ENCODE assay signal across 1 cellular context in the genomic region with DNA sequence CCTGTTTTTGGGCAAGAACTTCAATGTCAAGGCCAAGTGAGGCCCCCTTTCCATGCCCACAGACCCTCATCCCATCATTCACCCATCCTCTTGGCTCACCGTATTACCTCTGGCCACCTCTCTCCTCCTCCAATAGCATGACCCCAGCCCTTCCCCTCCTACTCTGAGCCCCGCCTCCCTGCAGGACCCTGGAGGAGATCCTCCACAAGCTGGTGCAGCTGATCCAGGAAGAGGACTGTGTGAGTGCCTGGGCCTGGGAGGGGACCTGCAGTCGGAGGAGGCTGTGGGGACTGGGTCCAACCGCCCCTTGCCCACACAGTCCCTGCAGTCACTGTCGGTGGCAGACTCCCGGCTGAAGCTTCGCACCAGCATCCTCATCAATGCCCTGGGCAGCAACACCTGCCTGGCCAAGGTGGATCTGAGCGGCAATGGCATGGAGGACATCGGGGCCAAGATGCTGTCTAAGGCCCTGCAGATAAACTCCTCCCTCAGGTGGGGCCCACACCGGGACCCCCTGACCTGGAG.
TF ChIP-seq lines count a peak whose summit lies in the region.

No MANE protein-coding gene starts in this region.

TF ChIP-seq in HepG2, 621 proteins besides CTCF, POLR2A, EP300 and RAD21 (continued from another document):
- TF ChIP-seq, protein P1, sequence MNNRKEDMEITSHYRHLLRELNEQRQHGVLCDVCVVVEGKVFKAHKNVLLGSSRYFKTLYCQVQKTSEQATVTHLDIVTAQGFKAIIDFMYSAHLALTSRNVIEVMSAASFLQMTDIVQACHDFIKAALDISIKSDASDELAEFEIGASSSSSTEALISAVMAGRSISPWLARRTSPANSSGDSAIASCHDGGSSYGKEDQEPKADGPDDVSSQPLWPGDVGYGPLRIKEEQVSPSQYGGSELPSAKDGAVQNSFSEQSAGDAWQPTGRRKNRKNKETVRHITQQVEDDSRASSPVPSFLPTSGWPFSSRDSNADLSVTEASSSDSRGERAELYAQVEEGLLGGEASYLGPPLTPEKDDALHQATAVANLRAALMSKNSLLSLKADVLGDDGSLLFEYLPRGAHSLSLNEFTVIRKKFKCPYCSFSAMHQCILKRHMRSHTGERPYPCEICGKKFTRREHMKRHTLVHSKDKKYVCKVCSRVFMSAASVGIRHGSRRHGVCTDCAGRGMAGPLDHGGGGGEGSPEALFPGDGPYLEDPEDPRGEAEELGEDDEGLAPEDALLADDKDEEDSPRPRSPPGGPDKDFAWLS (CRISPR knock-in tag; IDR thresholded peaks at IDR 0.05; ENCODE audit: borderline replicate concordance), result no peak
- no peak for TF ChIP-seq KDM2A (CRISPR knock-in tag; IDR thresholded peaks at IDR 0.05; ENCODE audit: borderline replicate concordance, low read depth)
- no peak for TF ChIP-seq ZNF780A (CRISPR knock-in tag; IDR thresholded peaks at IDR 0.05)
- TF ChIP-seq ZNF790 (CRISPR knock-in tag; IDR thresholded peaks at IDR 0.05; ENCODE audit: borderline replicate concordance), result no peak
- TF ChIP-seq, protein P2, sequence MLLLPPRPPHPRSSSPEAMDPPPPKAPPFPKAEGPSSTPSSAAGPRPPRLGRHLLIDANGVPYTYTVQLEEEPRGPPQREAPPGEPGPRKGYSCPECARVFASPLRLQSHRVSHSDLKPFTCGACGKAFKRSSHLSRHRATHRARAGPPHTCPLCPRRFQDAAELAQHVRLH (CRISPR knock-in tag; IDR thresholded peaks at IDR 0.05; ENCODE audit: borderline replicate concordance, low read depth), result no peak
- 0 out of 2 replicates have a peak, but pooled peaks have one; percentile 48 for TF ChIP-seq EED (CRISPR knock-in tag; IDR thresholded peaks at IDR 0.05)
- TF ChIP-seq NRL (CRISPR knock-in tag; IDR thresholded peaks at IDR 0.05; ENCODE audit: borderline replicate concordance), result peak; percentile 30; the same call in 1 of the 2 replicates
- no peak for TF ChIP-seq MYNN (CRISPR knock-in tag; IDR thresholded peaks at IDR 0.05; ENCODE audit: low read depth)
- no peak for TF ChIP-seq KDM4B (CRISPR knock-in tag; IDR thresholded peaks at IDR 0.05)
- TF ChIP-seq, protein P3, sequence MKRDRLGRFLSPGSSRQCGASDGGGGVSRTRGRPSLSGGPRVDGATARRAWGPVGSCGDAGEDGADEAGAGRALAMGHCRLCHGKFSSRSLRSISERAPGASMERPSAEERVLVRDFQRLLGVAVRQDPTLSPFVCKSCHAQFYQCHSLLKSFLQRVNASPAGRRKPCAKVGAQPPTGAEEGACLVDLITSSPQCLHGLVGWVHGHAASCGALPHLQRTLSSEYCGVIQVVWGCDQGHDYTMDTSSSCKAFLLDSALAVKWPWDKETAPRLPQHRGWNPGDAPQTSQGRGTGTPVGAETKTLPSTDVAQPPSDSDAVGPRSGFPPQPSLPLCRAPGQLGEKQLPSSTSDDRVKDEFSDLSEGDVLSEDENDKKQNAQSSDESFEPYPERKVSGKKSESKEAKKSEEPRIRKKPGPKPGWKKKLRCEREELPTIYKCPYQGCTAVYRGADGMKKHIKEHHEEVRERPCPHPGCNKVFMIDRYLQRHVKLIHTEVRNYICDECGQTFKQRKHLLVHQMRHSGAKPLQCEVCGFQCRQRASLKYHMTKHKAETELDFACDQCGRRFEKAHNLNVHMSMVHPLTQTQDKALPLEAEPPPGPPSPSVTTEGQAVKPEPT (CRISPR knock-in tag; IDR thresholded peaks at IDR 0.05; ENCODE audit: low read depth), result no peak
- TF ChIP-seq, protein P4, sequence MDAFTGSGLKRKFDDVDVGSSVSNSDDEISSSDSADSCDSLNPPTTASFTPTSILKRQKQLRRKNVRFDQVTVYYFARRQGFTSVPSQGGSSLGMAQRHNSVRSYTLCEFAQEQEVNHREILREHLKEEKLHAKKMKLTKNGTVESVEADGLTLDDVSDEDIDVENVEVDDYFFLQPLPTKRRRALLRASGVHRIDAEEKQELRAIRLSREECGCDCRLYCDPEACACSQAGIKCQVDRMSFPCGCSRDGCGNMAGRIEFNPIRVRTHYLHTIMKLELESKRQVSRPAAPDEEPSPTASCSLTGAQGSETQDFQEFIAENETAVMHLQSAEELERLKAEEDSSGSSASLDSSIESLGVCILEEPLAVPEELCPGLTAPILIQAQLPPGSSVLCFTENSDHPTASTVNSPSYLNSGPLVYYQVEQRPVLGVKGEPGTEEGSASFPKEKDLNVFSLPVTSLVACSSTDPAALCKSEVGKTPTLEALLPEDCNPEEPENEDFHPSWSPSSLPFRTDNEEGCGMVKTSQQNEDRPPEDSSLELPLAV (CRISPR knock-in tag; conservative IDR thresholded peaks at IDR 0.05; ENCODE audit: low read depth), result no peak
